Comparison of ENCODE assay signal across 24 cellular contexts in the genomic region with DNA sequence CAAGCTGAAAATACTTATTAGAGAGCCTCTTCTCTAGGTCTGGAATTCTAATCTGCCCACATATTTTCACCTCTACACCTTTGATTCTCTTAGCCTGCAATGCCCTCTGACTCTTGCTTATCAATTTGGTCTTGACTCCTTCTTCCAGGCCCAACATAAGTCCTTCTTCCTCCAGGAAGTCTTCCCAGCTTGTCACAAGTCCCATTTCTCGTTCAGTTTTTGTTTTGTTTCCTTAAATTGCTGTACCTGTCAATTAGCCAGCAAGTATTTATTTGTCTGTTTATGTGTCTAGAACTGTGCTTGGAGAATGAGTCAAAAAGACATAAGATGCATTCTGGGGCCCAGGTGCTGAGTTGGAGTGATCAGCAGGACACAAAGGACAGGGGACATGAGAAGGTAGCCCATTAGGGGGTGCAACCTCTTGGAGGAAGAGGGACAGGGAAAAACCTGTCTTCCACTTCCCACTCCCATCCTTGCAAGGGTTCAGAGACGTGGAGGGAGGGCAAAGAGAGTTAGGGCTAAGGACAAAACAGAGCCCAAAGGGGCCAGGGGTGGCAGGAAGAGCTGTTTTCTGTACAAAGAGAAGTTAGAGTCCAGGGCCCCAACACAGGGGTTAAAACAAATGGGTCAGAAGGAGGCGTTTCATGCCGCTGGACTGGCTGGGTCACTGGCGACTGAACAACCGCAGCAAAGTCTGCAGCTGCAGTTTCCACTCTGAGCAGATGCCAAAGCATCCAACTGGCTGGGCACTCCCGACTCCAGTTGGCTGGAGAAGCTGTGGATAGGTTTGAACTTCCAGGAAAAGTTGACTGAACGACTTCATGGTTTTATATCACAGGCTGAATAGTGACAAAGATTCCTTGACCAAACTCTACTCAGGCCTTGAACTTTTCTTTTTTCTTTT. TPM values are rescaled to one million over a fixed set of nuclear protein-coding genes. Genes with fewer than 3 reads are reported as not detected.
DNase-seq lines count a peak whose midpoint lies in the region; ATAC-seq and TF ChIP-seq lines count a peak whose summit lies in the region.
"Had no signal": no experiment of that assay in that cellular context is flagged by ENCODE, and none has a peak within 500 bp of the region (broad histone marks: within the 10 kb centered on the region; RNA-seq: fewer than 3 reads in every experiment).

No MANE protein-coding gene starts in this region.

- H3K27me3 ChIP-seq in IMR-90 (ENCODE audit: control insufficient read depth, insufficient read depth, low read length) = peaks cover 15% of the 10 kb centered on the region
- H3K27me3 ChIP-seq: heart right ventricle had no signal

- no peaks in the 10 kb centered on the region for H3K36me3 ChIP-seq in IMR-90 (ENCODE audit: control insufficient read depth, insufficient read depth, low read length)
- H3K36me3 ChIP-seq: heart right ventricle, prostate gland had no signal

- H3K27ac ChIP-seq in IMR-90 (ENCODE audit: insufficient read depth, low read length) = no peak overlapping the region
- H3K27ac ChIP-seq: prostate gland had no signal

- H3K9me1 ChIP-seq in IMR-90 (ENCODE audit: insufficient read depth, low read length) = no peaks in the 10 kb centered on the region

- H3K79me1 ChIP-seq in IMR-90 (ENCODE audit: low read depth in 1 of 2, low read length in 2 of 2) = no peaks in the 10 kb centered on the region

- H3K56ac ChIP-seq in IMR-90 (ENCODE audit: extremely low read depth, insufficient read depth, low read length) = no peak overlapping the region

- CTCF ChIA-PET in IMR-90 (lab: Yijun Ruan, JAX) = no interaction called here

- H3K18ac ChIP-seq in IMR-90 (ENCODE audit: low read depth, low read length) = no peak overlapping the region

- H4K20me1 ChIP-seq in IMR-90 (ENCODE audit: insufficient read depth, low read length) = no peaks in the 10 kb centered on the region

- H4K8ac ChIP-seq in IMR-90 (ENCODE audit: low read depth in 2 of 2, low read length in 2 of 2) = no peak overlapping the region

- TF ChIP-seq POLR2A in IMR-90 (IDR thresholded peaks at IDR 0.05; ENCODE audit: low read depth, low read length) = no peak

- H4K91ac ChIP-seq in IMR-90 (ENCODE audit: insufficient read depth, low read depth, low read length) = no peak overlapping the region

- ATAC-seq in IMR-90 (ENCODE audit: low read depth) = peak; percentile 40
- ATAC-seq in sciatic nerve = peak; percentile 50
- no peak for ATAC-seq in HG02678 (IDR thresholded peaks at IDR 0.05; ENCODE audit: unreplicated experiment)
- no peak for ATAC-seq in GM19455 (IDR thresholded peaks at IDR 0.05; ENCODE audit: unreplicated experiment)
- ATAC-seq: SK-N-SH treated with all-trans-retinoic acid at 6 μM for 48 hours; stimulated activated naive B cell treated with anti-CD40 and anti-IgM and Interleukin-4, amounts not matched to agents 10 μg/mL and 1 μg/mL and 100 μg/mL, for 72 hours; WTC11 had no signal

- in situ Hi-C loops in IMR-90 (cut with MboI; ENCODE audit: low sequenced_read_pairs) = no loop called here

- H3K4me3 ChIP-seq in IMR-90 (ENCODE audit: insufficient read depth, low read depth, low read length) (no peak overlapping the region), fibroblast of the aortic adventitia (ENCODE audit: low read depth, low read length) (no peak overlapping the region)
- H3K4me3 ChIP-seq: heart right ventricle, prostate gland had no signal

- H2AK9ac ChIP-seq in IMR-90 (replicated peaks; ENCODE audit: low read depth, low read length, poor library complexity) = no peak overlapping the region

- POLR2A ChIA-PET in IMR-90 (lab: Charles Lee; ENCODE audit: unreplicated experiment) = no interaction called here

- H2AK5ac ChIP-seq in IMR-90 (ENCODE audit: low read depth, low read length) = no peak overlapping the region

- no peak overlapping the region for H2BK15ac ChIP-seq in IMR-90 (ENCODE audit: low read depth, low read length)

- no peak overlapping the region for H2BK120ac ChIP-seq in IMR-90 (ENCODE audit: low read depth, low read length)

- DNase-seq in AG08395 (ENCODE audit: low spot score) (peak; percentile 40), IMR-90 (no peak), fibroblast of the aortic adventitia (ENCODE audit: low read depth) (peak; percentile 14), sciatic nerve (ENCODE audit: low spot score) (peak; percentile 51)
- DNase-seq in effector CD4-positive, alpha-beta T cell = no peak
- no peak for DNase-seq in stimulated activated naive CD4-positive, alpha-beta T cell (lab: John Stamatoyannopoulos, UW)
- DNase-seq: activated CD4-positive, alpha-beta T cell treated with anti-CD3 and anti-CD28 coated beads, Interleukin-2, amount 50 U/mL, for 48 hours; activated effector memory CD4-positive, alpha-beta T cell treated with Interleukin-2 at 50 U/mL for 16 hours; endodermal cell; H9; small intestine; stimulated activated CD4-positive, alpha-beta T cell treated with anti-CD3 and anti-CD28 coated beads, Interleukin-2, amount 100 ng/mL, for 24 hours; stimulated activated naive B cell treated with anti-CD40 and anti-IgM and Interleukin-4, amounts not matched to agents 10 μg/mL and 1 μg/mL and 100 μg/mL, for 72 hours; trophoblast cell had no signal

- no peak overlapping the region for H3K23ac ChIP-seq in IMR-90 (ENCODE audit: low read depth, low read length)

- intact Hi-C loops in IMR-90 (cut with micrococcal nuclease) = no loop called here
- intact Hi-C loops in sciatic nerve (cut with DNase I) = no loop called here

- no peak overlapping the region for H2BK5ac ChIP-seq in IMR-90 (ENCODE audit: low read depth, low read length, poor library complexity, severe bottlenecking)

- H3K4ac ChIP-seq in IMR-90 (ENCODE audit: low read depth, low read length) = no peak overlapping the region

- WGBS in IMR-90 (ENCODE audit: extremely low coverage in 2 of 2, insufficient read length in 1 of 2), 2 experiments = no CpG with 5 or more reads among the region's 8 CpGs

- no peaks in the 10 kb centered on the region for H3K9me3 ChIP-seq in IMR-90 (ENCODE audit: control insufficient read depth, insufficient read depth, low read length)
- H3K9me3 ChIP-seq: heart right ventricle, prostate gland had no signal

- no peak overlapping the region for H2AFZ ChIP-seq in IMR-90 (replicated peaks; ENCODE audit: low read length, poor library complexity)

- TF ChIP-seq RAD21 in IMR-90 (IDR thresholded peaks at IDR 0.05; ENCODE audit: low read length) = no peak

- H3K4me2 ChIP-seq in IMR-90 (ENCODE audit: low read depth, low read length) = no peak overlapping the region

- no peak overlapping the region for H3K9ac ChIP-seq in IMR-90 (ENCODE audit: low read depth, low read length)

- H4K5ac ChIP-seq in IMR-90 (ENCODE audit: low read depth, low read length) = no peak overlapping the region

- no peak for TF ChIP-seq CTCF in IMR-90 (conservative IDR thresholded peaks at IDR 0.05; ENCODE audit: low read depth, low read length)
- TF ChIP-seq CTCF in fibroblast of the aortic adventitia (IDR thresholded peaks at IDR 0.05; ENCODE audit: insufficient read depth, low read length) = no peak

- no peak overlapping the region for H3K14ac ChIP-seq in IMR-90 (replicated peaks; ENCODE audit: low read depth, low read length)

- no peak overlapping the region for H2BK20ac ChIP-seq in IMR-90 (ENCODE audit: low read depth, low read length)

- H3K4me1 ChIP-seq in IMR-90 (ENCODE audit: control insufficient read depth, insufficient read depth, low read length) = peaks cover 2% of the 10 kb centered on the region; the same call in 1 of the 2 replicates
- H3K4me1 ChIP-seq: prostate gland had no signal

- no TSS peak for BruUV-seq in IMR-90 (replicated peaks; lab: Mats Ljungman, UMichigan)

- dilution Hi-C loops in IMR-90 (cut with HindIII; ENCODE audit: low sequenced_read_pairs, unreplicated experiment) = no loop called here

TF ChIP-seq in IMR-90, 13 proteins besides CTCF, POLR2A, EP300 and RAD21 (continues in another document):
- TF ChIP-seq BHLHE40 (IDR thresholded peaks at IDR 0.05; ENCODE audit: low read depth, low read length) (no peak), FOS (IDR thresholded peaks at IDR 0.05; ENCODE audit: low read depth, low read length) (no peak), CEBPB (IDR thresholded peaks at IDR 0.05; ENCODE audit: low read depth, low read length) (no peak)
- TF ChIP-seq, protein P1, sequence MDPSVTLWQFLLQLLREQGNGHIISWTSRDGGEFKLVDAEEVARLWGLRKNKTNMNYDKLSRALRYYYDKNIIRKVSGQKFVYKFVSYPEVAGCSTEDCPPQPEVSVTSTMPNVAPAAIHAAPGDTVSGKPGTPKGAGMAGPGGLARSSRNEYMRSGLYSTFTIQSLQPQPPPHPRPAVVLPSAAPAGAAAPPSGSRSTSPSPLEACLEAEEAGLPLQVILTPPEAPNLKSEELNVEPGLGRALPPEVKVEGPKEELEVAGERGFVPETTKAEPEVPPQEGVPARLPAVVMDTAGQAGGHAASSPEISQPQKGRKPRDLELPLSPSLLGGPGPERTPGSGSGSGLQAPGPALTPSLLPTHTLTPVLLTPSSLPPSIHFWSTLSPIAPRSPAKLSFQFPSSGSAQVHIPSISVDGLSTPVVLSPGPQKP (IDR thresholded peaks at IDR 0.05; ENCODE audit: borderline replicate concordance, low read depth, low read length) = no peak

RNA-seq across cellular contexts. Expression of a gene that starts 10.7 kb away (rescaled TPM):
- total RNA-seq in IMR-90 (2012; rRNA removed) (not detected in 2 replicates), fibroblast of the aortic adventitia (ENCODE audit: low replicate concordance) (under 0.01 TPM in 1 of 2 replicates, not detected in the other), sciatic nerve (0.09 TPM)
- polyA plus RNA-seq in IMR-90 (2012; rRNA removed) = not detected in 2 replicates
- not detected in 2 replicates for polyA plus RNA-seq in IMR-90 (2012; cell fraction: cytosol; rRNA removed)
- polyA plus RNA-seq in IMR-90 (2012; cell fraction: nucleus; rRNA removed; ENCODE audit: low replicate concordance) = not detected in 2 replicates
- total RNA-seq: A673, Daoy, endodermal cell, fibroblast of villous mesenchyme, H9, prostate gland, WTC11 had no signal
- polyA plus RNA-seq: neural cell had no signal

RNA-seq across cellular contexts. Expression of a gene that starts 35.8 kb away (rescaled TPM):
- total RNA-seq in IMR-90 (2012; rRNA removed) (76.0 and 106 TPM in 2 replicates), fibroblast of the aortic adventitia (ENCODE audit: low replicate concordance) (133 and 134 TPM in 2 replicates), sciatic nerve (84.2 TPM)
- polyA plus RNA-seq in IMR-90 (2012; rRNA removed) = 40.3 and 50.6 TPM in 2 replicates
- 18.7 and 20.2 TPM in 2 replicates for polyA plus RNA-seq in IMR-90 (2012; cell fraction: cytosol; rRNA removed)
- 12.7 and 41.7 TPM in 2 replicates for polyA plus RNA-seq in IMR-90 (2012; cell fraction: nucleus; rRNA removed; ENCODE audit: low replicate concordance)

RNA-seq across cellular contexts. Expression of a gene that starts 55.8 kb away (rescaled TPM):
- total RNA-seq in IMR-90 (2012; rRNA removed) (2.8 and 2.9 TPM in 2 replicates), fibroblast of the aortic adventitia (ENCODE audit: low replicate concordance) (3.8 and 5.9 TPM in 2 replicates), sciatic nerve (22.3 TPM)
- 2.5 and 3.5 TPM in 2 replicates for polyA plus RNA-seq in IMR-90 (2012; rRNA removed)
- polyA plus RNA-seq in IMR-90 (2012; cell fraction: cytosol; rRNA removed) = 1.7 and 2.7 TPM in 2 replicates
- polyA plus RNA-seq in IMR-90 (2012; cell fraction: nucleus; rRNA removed; ENCODE audit: low replicate concordance) = 0.67 and 3.0 TPM in 2 replicates

RNA-seq across cellular contexts. Expression of a gene that starts 56.3 kb away (rescaled TPM):
- total RNA-seq in IMR-90 (2012; rRNA removed) = 110 and 189 TPM in 2 replicates
- 76.2 and 90.1 TPM in 2 replicates for polyA plus RNA-seq in IMR-90 (2012; rRNA removed)
- polyA plus RNA-seq in IMR-90 (2012; cell fraction: cytosol; rRNA removed) = 75.8 and 86.2 TPM in 2 replicates
- 46.9 and 169 TPM in 2 replicates for polyA plus RNA-seq in IMR-90 (2012; cell fraction: nucleus; rRNA removed; ENCODE audit: low replicate concordance)
- 86.4 and 127 TPM in 2 replicates for total RNA-seq in fibroblast of the aortic adventitia (ENCODE audit: low replicate concordance)
- total RNA-seq in sciatic nerve = 92.1 TPM

Comparison
In these comparisons a context has a peak if more than half of its experiments do, and no peak if none do; other contexts are left out.
1. DNase-seq: peak in AG08395 (single experiment), fibroblast of the aortic adventitia (single experiment) and sciatic nerve (single experiment); none in IMR-90 (single experiment), effector CD4-positive, alpha-beta T cell (single experiment) and stimulated activated naive CD4-positive, alpha-beta T cell (0 of 6).
2. ATAC-seq: peak in IMR-90 (single experiment) and sciatic nerve (single experiment); none in HG02678 (single experiment) and GM19455 (single experiment).